ENCODE assay signal across 9 cellular contexts in genomic region chr12:94706250-94706661, GRCh38. TPM values are rescaled to one million over a fixed set of nuclear protein-coding genes. Genes with fewer than 3 reads are reported as not detected.
DNase-seq lines count a peak whose midpoint lies in the region; ATAC-seq and TF ChIP-seq lines count a peak whose summit lies in the region.
"Had no signal": no experiment of that assay in that cellular context is flagged by ENCODE, and none has a peak within 500 bp of the region (broad histone marks: within the 10 kb centered on the region; RNA-seq: fewer than 3 reads in every experiment).

No MANE protein-coding gene starts in this region.

- no peak overlapping the region for H3K4me3 Mint-ChIP-seq in mesothelial cell of epicardium
- H3K4me3 Mint-ChIP-seq: activated CD4-positive, alpha-beta T cell treated with anti-CD3 and anti-CD28 coated beads, Interleukin-2, amount 10 ng/mL, durations not matched to agents 24 days and 14 days had no signal

- H3K27ac Mint-ChIP-seq in mesothelial cell of epicardium: peak overlapping the region; percentile 18
- H3K27ac Mint-ChIP-seq: activated CD4-positive, alpha-beta T cell treated with anti-CD3 and anti-CD28 coated beads, Interleukin-2, amount 10 ng/mL, durations not matched to agents 24 days and 14 days had no signal

- no peaks in the 10 kb centered on the region for H3K27me3 Mint-ChIP-seq in mesothelial cell of epicardium (ENCODE audit: low read depth)

- no peak for DNase-seq in mesothelial cell of epicardium (ENCODE audit: low spot score in 2 of 2, unreplicated experiment in 2 of 2)
- DNase-seq in NCI-H510A (lab: John Stamatoyannopoulos, UW): no peak
- no peak for DNase-seq in NCI-H82 treated with DMSO at 0.1 percent for 48 hours (lab: John Stamatoyannopoulos, UW; ENCODE audit: unreplicated experiment)
- DNase-seq: activated CD4-positive, alpha-beta T cell treated with anti-CD3 and anti-CD28 coated beads, Interleukin-2, amount 10 ng/mL, durations not matched to agents 24 days and 14 days had no signal

- peaks cover 33% of the 10 kb centered on the region for H3K4me1 Mint-ChIP-seq in mesothelial cell of epicardium
- H3K4me1 Mint-ChIP-seq: activated CD4-positive, alpha-beta T cell treated with anti-CD3 and anti-CD28 coated beads, Interleukin-2, amount 10 ng/mL, durations not matched to agents 24 days and 14 days had no signal

- H3K9me3 Mint-ChIP-seq in mesothelial cell of epicardium: no peaks in the 10 kb centered on the region
- H3K9me3 Mint-ChIP-seq: activated CD4-positive, alpha-beta T cell treated with anti-CD3 and anti-CD28 coated beads, Interleukin-2, amount 10 ng/mL, durations not matched to agents 24 days and 14 days had no signal

- H3K36me3 Mint-ChIP-seq in mesothelial cell of epicardium: no peaks in the 10 kb centered on the region

- ATAC-seq in GM18870 (IDR thresholded peaks at IDR 0.05; ENCODE audit: unreplicated experiment) (peak; percentile 78), GM21529 (IDR thresholded peaks at IDR 0.05; ENCODE audit: unreplicated experiment) (peak; percentile 79), HG03354 (IDR thresholded peaks at IDR 0.05; ENCODE audit: poor library complexity, severe bottlenecking, unreplicated experiment) (peak; percentile 69), GM21447 (IDR thresholded peaks at IDR 0.05; ENCODE audit: unreplicated experiment) (no peak)
- ATAC-seq: Right ventricle myocardium inferior had no signal

- TF ChIP-seq CTCF in mesothelial cell of epicardium (IDR thresholded peaks at IDR 0.05; ENCODE audit: unreplicated experiment): no peak

RNA-seq across cellular contexts. Expression of gene TMCC3, which starts 55.9 kb away (rescaled TPM):
- 10.1 to 11.7 TPM (median 11.5 TPM) in 3 replicates for total RNA-seq in mesothelial cell of epicardium
- total RNA-seq: activated CD4-positive, alpha-beta T cell treated with anti-CD3 and anti-CD28 coated beads, Interleukin-2, amount 10 ng/mL, durations not matched to agents 24 days and 14 days had no signal
